31 cellular contexts compared by ENCODE assay signal in the genomic region with DNA sequence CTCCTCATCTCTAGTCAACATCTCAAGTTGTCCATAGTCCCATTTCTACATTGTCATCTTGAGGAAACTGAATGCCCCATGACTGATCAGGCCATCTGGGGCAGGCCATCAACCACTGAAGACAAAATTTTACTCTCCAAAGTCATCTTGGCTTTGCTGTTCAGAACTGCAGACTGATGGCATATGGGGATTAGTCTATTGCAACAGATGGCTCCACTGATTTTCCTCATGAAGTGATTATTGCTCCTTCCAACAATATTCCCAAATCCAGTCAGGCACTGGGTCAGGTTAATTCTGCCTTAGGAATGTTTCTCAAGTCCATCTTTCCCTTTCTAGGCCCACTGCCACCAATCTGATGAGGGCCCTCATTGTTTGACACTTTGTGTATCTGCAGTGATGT.
"Had no signal": no experiment of that assay in that cellular context is flagged by ENCODE, and none has a peak within 500 bp of the region (broad histone marks: within the 10 kb centered on the region; RNA-seq: fewer than 3 reads in every experiment).

No MANE protein-coding gene starts in this region.

- H3K4me3 ChIP-seq: MG63, Peyer's patch, SJSA1 had no signal

- H3K27me3 ChIP-seq: MG63, Peyer's patch, SJSA1 had no signal

- H3K36me3 ChIP-seq: MG63, Peyer's patch, SJSA1 had no signal

- FAIRE-seq: bronchial epithelial cell, TTC549 had no signal

- H3K9me3 ChIP-seq: MG63, Peyer's patch, SJSA1, SK-N-SH had no signal

- H3K4me1 ChIP-seq: Peyer's patch, SJSA1 had no signal

- H3K27ac ChIP-seq: Peyer's patch, SJSA1 had no signal

- DNase-seq: activated CD4-positive, alpha-beta memory T cell treated with anti-CD3 and anti-CD28 coated beads for 36 hours; activated CD4-positive, alpha-beta T cell treated with anti-CD3 and anti-CD28 coated beads for 4 hours; activated CD4-positive, alpha-beta T cell treated with anti-CD3 and anti-CD28 coated beads, Interleukin-2, amount 50 U/mL, for 1 hour; activated CD4-positive, CD25-positive, alpha-beta regulatory T cell treated with anti-CD3 and anti-CD28 coated beads, Interleukin-2, amount 50 U/mL, for 72 hours; activated CD8-positive, alpha-beta memory T cell treated with anti-CD3 and anti-CD28 coated beads, Interleukin-2, amount 50 U/mL, for 4 hours; activated gamma-delta T cell treated with Interleukin-2 at 50 U/mL for 16 hours; activated naive CD4-positive, alpha-beta T cell treated with anti-CD3 and anti-CD28 coated beads for 36 hours; activated naive CD8-positive, alpha-beta T cell treated with anti-CD3 and anti-CD28 coated beads, Interleukin-2, amount 50 U/mL, for 24 hours; activated T-cell treated with anti-CD3 and anti-CD28 coated beads for 4 hours; activated T-cell treated with anti-CD3 and anti-CD28 coated beads, Interleukin-2, amount 50 U/mL, for 4 hours; anterior cingulate cortex; central memory CD4-positive, alpha-beta T cell; Kasumi-1; KG1; MG63; MV-4-11; NCI-H1092; NCI-H1436 treated with DMSO at 0.1 percent for 48 hours; NCI-H187 treated with DMSO at 0.1 percent for 48 hours; NCI-H2081; NCI-H345; NCI-H526 treated with DMSO at 0.1 percent for 48 hours; NCI-H774; PC-3; Peyer's patch; RPMI8226; SHP77 treated with DMSO at 0.1 percent for 48 hours; SK-N-SH had no signal
